9 cellular contexts compared by ENCODE assay signal in the genomic region with DNA sequence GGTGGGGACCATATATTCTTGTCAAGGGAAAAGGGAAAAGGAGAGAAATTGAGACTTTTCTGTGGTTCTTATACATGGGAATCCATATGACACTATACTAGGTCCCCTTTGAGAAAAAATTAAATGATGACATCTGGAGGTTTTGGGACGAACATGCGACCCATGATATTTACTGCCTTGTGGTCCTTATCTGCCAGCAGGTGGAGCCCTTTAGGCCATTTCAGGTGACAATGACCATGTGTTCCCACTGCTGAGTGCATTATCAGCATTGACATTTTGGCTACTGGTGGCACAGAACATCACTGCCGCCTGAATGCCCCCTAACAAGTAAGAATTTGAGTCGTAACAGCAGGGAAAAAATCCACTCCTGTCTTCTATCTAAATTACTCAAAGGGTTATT.
DNase-seq lines count a peak whose midpoint lies in the region; ATAC-seq, FAIRE-seq and TF ChIP-seq lines count a peak whose summit lies in the region.
"Had no signal": no experiment of that assay in that cellular context is flagged by ENCODE, and none has a peak within 500 bp of the region (broad histone marks: within the 10 kb centered on the region; RNA-seq: fewer than 3 reads in every experiment).

No MANE protein-coding gene starts in this region.

- POLR2A ChIA-PET in PC-9 (lab: Charles Lee; ENCODE audit: unreplicated experiment), result no interaction called here

- H4K20me1 ChIP-seq in PC-9 (ENCODE audit: insufficient read depth), result no peaks in the 10 kb centered on the region

- no peak overlapping the region for H3K27ac Mint-ChIP-seq in activated naive CD4-positive, alpha-beta T cell treated with anti-CD3 and anti-CD28 coated beads, Interleukin-2, amount 10 ng/mL, durations not matched to agents 7 days and 5 days
- H3K27ac Mint-ChIP-seq: CD4-positive, CD25-positive, alpha-beta regulatory T cell had no signal

- H3K4me1 ChIP-seq in PC-9 (replicated peaks; ENCODE audit: insufficient read depth) (no peaks in the 10 kb centered on the region), iPS DF 6.9 (ENCODE audit: control insufficient read depth, insufficient read depth, low read length) (no peaks in the 10 kb centered on the region)

- no peak for FAIRE-seq in H54 (lab: Jason Lieb, UNC)

- H3K4me3 Mint-ChIP-seq in activated naive CD4-positive, alpha-beta T cell treated with anti-CD3 and anti-CD28 coated beads, Interleukin-2, amount 10 ng/mL, durations not matched to agents 7 days and 5 days, result no peak overlapping the region
- H3K4me3 Mint-ChIP-seq: CD4-positive, CD25-positive, alpha-beta regulatory T cell had no signal

- H3K9me2 ChIP-seq in PC-9 (ENCODE audit: insufficient read depth), result no peaks in the 10 kb centered on the region

- H3K4me1 Mint-ChIP-seq in activated naive CD4-positive, alpha-beta T cell treated with anti-CD3 and anti-CD28 coated beads, Interleukin-2, amount 10 ng/mL, durations not matched to agents 7 days and 5 days, result no peaks in the 10 kb centered on the region
- H3K4me1 Mint-ChIP-seq: CD4-positive, CD25-positive, alpha-beta regulatory T cell had no signal

- no peak for TF ChIP-seq POLR2A in H54 (IDR thresholded peaks at IDR 0.05; ENCODE audit: low read depth, low read length)

- WGBS in iPS DF 6.9 (ENCODE audit: insufficient coverage, insufficient read length), result no CpG with 5 or more reads among the region's 4 CpGs

- H3K27me3 ChIP-seq in PC-9 (ENCODE audit: insufficient read depth, low read depth), result no peaks in the 10 kb centered on the region
- H3K27me3 ChIP-seq in iPS DF 6.9 (ENCODE audit: control insufficient read depth, insufficient read depth, low read length), result no peaks in the 10 kb centered on the region

- peak; percentile 55 for TF ChIP-seq CTCF in PC-9 (conservative IDR thresholded peaks at IDR 0.05)

- intact Hi-C loops in PC-9 (cut with micrococcal nuclease; ENCODE audit: unreplicated experiment), result loop anchor here (5.0 kb wide), 1 partner anchor 847 kb away; no protein-coding TSS in a partner anchor

- H3K27me3 Mint-ChIP-seq in activated naive CD4-positive, alpha-beta T cell treated with anti-CD3 and anti-CD28 coated beads, Interleukin-2, amount 10 ng/mL, durations not matched to agents 7 days and 5 days, result no peaks in the 10 kb centered on the region
- H3K27me3 Mint-ChIP-seq: CD4-positive, CD25-positive, alpha-beta regulatory T cell had no signal

- ATAC-seq in HG03139 (IDR thresholded peaks at IDR 0.05; ENCODE audit: unreplicated experiment), result peak; percentile 58
- ATAC-seq in HG03045 (IDR thresholded peaks at IDR 0.05; ENCODE audit: unreplicated experiment), result no peak

- H3K9me3 ChIP-seq in PC-9 (ENCODE audit: insufficient read depth, low read depth) (no peaks in the 10 kb centered on the region), iPS DF 6.9 (ENCODE audit: control insufficient read depth, insufficient read depth, low read length) (no peaks in the 10 kb centered on the region)

- DNase-seq in NCI-H2081 (lab: John Stamatoyannopoulos, UW) (peak; percentile 30 to 62), NCI-H2081 treated with DMSO at 0.1 percent for 48 hours (lab: John Stamatoyannopoulos, UW) (no peak), PC-9 (peak in 1 of 2 experiments; percentile 8), iPS DF 6.9 (ENCODE audit: low read depth, low spot score) (peak; percentile 41), H54 (ENCODE audit: insufficient read length, low spot score) (no peak)
- no peak for DNase-seq in activated naive CD4-positive, alpha-beta T cell treated with anti-CD3 and anti-CD28 coated beads, Interleukin-2, amount 10 ng/mL, durations not matched to agents 7 days and 5 days

- no peak overlapping the region for H3K4me2 ChIP-seq in PC-9

- H3F3A ChIP-seq in PC-9 (ENCODE audit: insufficient read depth, low read depth), result no peaks in the 10 kb centered on the region

- no peaks in the 10 kb centered on the region for H3K36me3 Mint-ChIP-seq in activated naive CD4-positive, alpha-beta T cell treated with anti-CD3 and anti-CD28 coated beads, Interleukin-2, amount 10 ng/mL, durations not matched to agents 7 days and 5 days
- H3K36me3 Mint-ChIP-seq: CD4-positive, CD25-positive, alpha-beta regulatory T cell had no signal

- H3K4me3 ChIP-seq in PC-9 (no peak overlapping the region), iPS DF 6.9 (ENCODE audit: low read length) (no peak overlapping the region)

- H3K27ac ChIP-seq in PC-9 (no peak overlapping the region), iPS DF 6.9 (ENCODE audit: low read length) (no peak overlapping the region)

- no peaks in the 10 kb centered on the region for H3K79me2 ChIP-seq in PC-9 (ENCODE audit: low read depth)

- H3K9me3 Mint-ChIP-seq in activated naive CD4-positive, alpha-beta T cell treated with anti-CD3 and anti-CD28 coated beads, Interleukin-2, amount 10 ng/mL, durations not matched to agents 7 days and 5 days, result peaks cover 2% of the 10 kb centered on the region

- H3K36me3 ChIP-seq in PC-9 (ENCODE audit: low read depth), result no peaks in the 10 kb centered on the region
- no peaks in the 10 kb centered on the region for H3K36me3 ChIP-seq in iPS DF 6.9 (ENCODE audit: control insufficient read depth, insufficient read depth, low read length)

- no peak overlapping the region for H2AFZ ChIP-seq in PC-9

- no TSS peak for BruUV-seq in PC-9 (replicated peaks; lab: Mats Ljungman, UMichigan)

- CTCF ChIA-PET in PC-9 (lab: Charles Lee), result no interaction called here
- CTCF ChIA-PET in activated naive CD4-positive, alpha-beta T cell treated with anti-CD3 and anti-CD28 coated beads, Interleukin-2, amount 10 ng/mL, durations not matched to agents 7 days and 5 days (lab: Charles Lee), result no interaction called here

Comparison
In these comparisons a context has a peak if more than half of its experiments do, and no peak if none do; other contexts are left out.
1. DNase-seq: peak in NCI-H2081 (2 of 2) and iPS DF 6.9 (single experiment); none in NCI-H2081 treated with DMSO at 0.1 percent for 48 hours (single experiment), H54 (single experiment) and activated naive CD4-positive, alpha-beta T cell treated with anti-CD3 and anti-CD28 coated beads, Interleukin-2, amount 10 ng/mL, durations not matched to agents 7 days and 5 days (single experiment).